8 cellular contexts compared by ENCODE assay signal in the genomic region with DNA sequence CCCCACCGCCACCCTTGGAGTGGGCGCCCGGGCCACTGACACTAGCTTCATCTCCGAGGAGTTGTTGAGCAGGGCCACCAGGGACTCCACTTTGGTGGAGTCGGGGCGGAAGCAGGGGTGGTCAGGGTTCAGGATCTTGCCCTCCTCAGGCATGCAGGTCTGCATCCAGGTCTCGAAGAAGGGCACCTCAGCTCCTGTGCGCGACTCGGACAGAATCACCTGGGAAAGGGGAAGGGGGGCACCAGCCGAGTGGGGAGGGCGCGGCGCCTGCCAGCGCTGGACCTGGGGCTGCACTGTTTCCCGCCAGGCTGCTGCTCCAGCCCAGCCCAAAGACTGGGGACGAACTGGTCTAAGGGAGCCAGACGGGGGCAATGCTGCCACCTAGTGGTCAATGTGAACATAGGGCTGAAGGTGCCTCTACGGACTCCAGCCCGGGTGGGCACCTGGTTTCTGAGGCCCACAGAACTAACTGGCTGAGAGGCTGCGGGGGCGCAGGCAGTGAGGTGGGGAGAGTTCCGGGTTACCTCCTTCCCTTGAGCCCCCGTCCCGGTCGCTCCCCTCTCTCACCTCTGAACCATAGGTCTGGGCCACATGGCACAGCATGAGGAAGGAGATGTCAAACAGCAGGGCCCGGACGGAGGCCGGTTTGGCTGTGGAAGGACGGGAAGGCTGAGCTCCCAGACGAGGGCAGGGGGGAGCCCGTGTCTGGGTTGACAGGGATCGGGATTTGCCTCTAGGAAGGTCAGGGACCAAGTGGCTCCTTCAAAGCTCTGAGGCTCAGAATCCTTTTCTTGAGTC. TPM values are rescaled to one million over a fixed set of nuclear protein-coding genes. Genes with fewer than 3 reads are reported as not detected.
A peak's percentile ranks its signal among the peaks of the same experiment; 100 is the strongest.
DNase-seq lines count a peak whose midpoint lies in the region; ATAC-seq and TF ChIP-seq lines count a peak whose summit lies in the region.

No MANE protein-coding gene starts in this region.

- H3K4me3 ChIP-seq in right lobe of liver: no peak overlapping the region

- no peaks in the 10 kb centered on the region for H3K27me3 ChIP-seq in right lobe of liver

- no peak for TF ChIP-seq POLR2A in right lobe of liver (IDR thresholded peaks at IDR 0.05)

- peak overlapping the region in 1 of 3 donors; percentile 12 for H3K27ac ChIP-seq in right lobe of liver

- H3K9me3 ChIP-seq in right lobe of liver: no peaks in the 10 kb centered on the region

- DNase-seq in C1 segment of cervical spinal cord (lab: John Stamatoyannopoulos, UW): peak in 11 of 14 donors; percentile 14 to 68 (median 39)
- peak; percentile 82 for DNase-seq in HEK293T (ENCODE audit: extremely low spot score)
- peak; percentile 70 for DNase-seq in NCI-H748 (lab: John Stamatoyannopoulos, UW; ENCODE audit: unreplicated experiment)
- peak; percentile 57 to 71 for DNase-seq in activated CD4-positive, alpha-beta T cell treated with anti-CD3 and anti-CD28 coated beads, Interleukin-2, amount 50 U/mL, for 24 hours (ENCODE audit: low read depth in 1 of 2, low spot score in 1 of 2)
- peak; percentile 94 for DNase-seq in dermis blood vessel endothelial cell
- DNase-seq in right lobe of liver: peak; percentile 81 to 86 (median 86)
- DNase-seq in stimulated activated CD4-positive, alpha-beta T cell treated with anti-CD3 and anti-CD28 coated beads, TNF-alpha, amount 100 ng/mL, for 1 hour (ENCODE audit: low read depth in 3 of 3, low spot score in 1 of 3): peak; percentile 45 to 54 (median 45)

- CTCF ChIA-PET in HEK293T (lab: Yijun Ruan, JAX): interaction anchor here (0.5 to 2.3 kb wide), 19 partner anchors 8 to 258 kb away, joined by 3 to 15 read pairs (median 4); a partner anchor contains a TSS

- H3K4me1 ChIP-seq in right lobe of liver: peaks cover 0 to 32% (median 10%) of the 10 kb centered on the region in 4 donors

- POLR2A ChIA-PET in HEK293T (lab: Yijun Ruan, JAX): interaction anchor here (1.0 kb wide), 1 partner anchor 14 kb away, joined by 3 read pairs; no protein-coding TSS in a partner anchor

- 25% methylated on average over 1 of the region's 33 CpGs for WGBS in right lobe of liver (ENCODE audit: insufficient coverage, low coverage, low lambda C conversion rate, missing lambda C conversion rate)

- TF ChIP-seq CTCF in right lobe of liver (IDR thresholded peaks at IDR 0.05): peak; percentile 74 to 98 (median 93)

- ATAC-seq in right lobe of liver: peak; percentile 89 to 94 (median 90)
- no peak for ATAC-seq in HG02884 (IDR thresholded peaks at IDR 0.05; ENCODE audit: unreplicated experiment)

- H3K36me3 ChIP-seq in right lobe of liver: peaks cover 0 to 61% (median 10%) of the 10 kb centered on the region in 4 donors

- intact Hi-C loops in right lobe of liver (cut with DNase I): no loop called here

TF ChIP-seq in HEK293T, 16 proteins besides CTCF, POLR2A, EP300 and RAD21:
- TF ChIP-seq BHLHE40 (IDR thresholded peaks at IDR 0.05; ENCODE audit: borderline replicate concordance) (no peak), SUZ12 (IDR thresholded peaks at IDR 0.05) (no peak), LEF1 (IDR thresholded peaks at IDR 0.05; ENCODE audit: borderline replicate concordance) (no peak), L3MBTL2 (conservative IDR thresholded peaks at IDR 0.05) (no peak), ZNF384 (IDR thresholded peaks at IDR 0.05) (no peak), FOXM1 (IDR thresholded peaks at IDR 0.05; ENCODE audit: borderline replicate concordance) (no peak)
- TF ChIP-seq, protein P1, sequence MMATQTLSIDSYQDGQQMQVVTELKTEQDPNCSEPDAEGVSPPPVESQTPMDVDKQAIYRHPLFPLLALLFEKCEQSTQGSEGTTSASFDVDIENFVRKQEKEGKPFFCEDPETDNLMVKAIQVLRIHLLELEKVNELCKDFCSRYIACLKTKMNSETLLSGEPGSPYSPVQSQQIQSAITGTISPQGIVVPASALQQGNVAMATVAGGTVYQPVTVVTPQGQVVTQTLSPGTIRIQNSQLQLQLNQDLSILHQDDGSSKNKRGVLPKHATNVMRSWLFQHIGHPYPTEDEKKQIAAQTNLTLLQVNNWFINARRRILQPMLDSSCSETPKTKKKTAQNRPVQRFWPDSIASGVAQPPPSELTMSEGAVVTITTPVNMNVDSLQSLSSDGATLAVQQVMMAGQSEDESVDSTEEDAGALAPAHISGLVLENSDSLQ (IDR thresholded peaks at IDR 0.05): no peak

RNA-seq across cellular contexts. Expression of a gene that starts 11.8 kb away (rescaled TPM):
- 0.17 and 2.4 TPM in 2 replicates for total RNA-seq in dermis blood vessel endothelial cell
- total RNA-seq in right lobe of liver: under 1 TPM in 1 of 6 experiments, not detected in 5; 0.31 TPM

RNA-seq across cellular contexts. Expression of a gene that starts 27.2 kb away (rescaled TPM):
- total RNA-seq in dermis blood vessel endothelial cell: 52.2 and 77.4 TPM in 2 replicates
- 10 to 100 TPM; 29.0 to 38.2 (median 35.9) TPM for total RNA-seq in right lobe of liver

RNA-seq across cellular contexts. Expression of a gene that starts 35.8 kb away (rescaled TPM):
- total RNA-seq in dermis blood vessel endothelial cell: 32.5 and 58.2 TPM in 2 replicates
- total RNA-seq in right lobe of liver: 1 to 10 TPM; 3.7 to 9.4 (median 7.7) TPM

RNA-seq across cellular contexts. Expression of a gene that starts 46.4 kb away (rescaled TPM):
- total RNA-seq in dermis blood vessel endothelial cell: 85.6 and 152 TPM in 2 replicates
- total RNA-seq in right lobe of liver: 10 to 100 TPM; 58.3 to 85.3 (median 67.4) TPM

Comparison
In these comparisons a context has a peak if more than half of its experiments do, and no peak if none do; other contexts are left out.
1. DNase-seq: peak in every context shown above with its lines; median percentile 94 in dermis blood vessel endothelial cell; 86 in right lobe of liver; 82 in HEK293T; 70 in NCI-H748; 64 in activated CD4-positive, alpha-beta T cell treated with anti-CD3 and anti-CD28 coated beads, Interleukin-2, amount 50 U/mL, for 24 hours; 45 in stimulated activated CD4-positive, alpha-beta T cell treated with anti-CD3 and anti-CD28 coated beads, TNF-alpha, amount 100 ng/mL, for 1 hour; 39 in C1 segment of cervical spinal cord.